In the genomic region with DNA sequence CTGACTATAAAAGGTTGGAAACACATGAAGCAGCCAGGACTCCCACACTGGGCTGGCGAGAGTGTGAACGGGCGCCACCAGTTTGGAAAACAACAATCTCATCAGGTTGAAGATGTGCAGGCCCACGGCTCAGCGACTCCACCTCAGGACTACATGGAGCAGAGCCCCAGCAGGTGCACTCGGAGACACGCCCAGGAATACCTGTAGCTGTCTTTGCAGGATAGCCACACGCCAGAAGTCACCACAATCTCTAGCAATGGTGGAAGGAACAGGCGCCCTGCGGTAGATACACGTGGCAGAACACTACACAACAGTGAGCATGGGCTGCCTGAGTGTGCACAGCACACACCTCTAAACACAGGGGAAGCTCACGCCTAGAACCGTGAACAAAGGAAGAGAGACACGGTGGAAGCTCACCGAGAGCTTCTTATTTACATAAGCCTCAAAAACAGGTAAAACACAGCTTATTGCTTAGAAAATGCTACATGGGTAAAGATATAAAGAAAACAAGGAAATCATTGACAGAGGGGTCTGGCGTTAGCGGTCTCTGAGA, we compare ENCODE assay signal across 26 cellular contexts. TPM values are rescaled to one million over a fixed set of nuclear protein-coding genes. Genes with fewer than 3 reads are reported as not detected.
A peak's percentile ranks its signal among the peaks of the same experiment; 100 is the strongest.
DNase-seq lines count a peak whose midpoint lies in the region; FAIRE-seq and TF ChIP-seq lines count a peak whose summit lies in the region.
"Had no signal": no experiment of that assay in that cellular context is flagged by ENCODE, and none has a peak within 500 bp of the region (broad histone marks: within the 10 kb centered on the region; RNA-seq: fewer than 3 reads in every experiment).

No MANE protein-coding gene starts in this region.

- no CpG with 5 or more reads among the region's 17 CpGs for WGBS in H9 (ENCODE audit: extremely low coverage, insufficient read length, low lambda C conversion rate)
- 31% methylated on average over 17 of the region's 17 CpGs; no CpG with 5 or more reads in 1 of the 2 experiments for whole genome bisulfite sequencing in H1 (ENCODE audit: extremely low coverage in 1 of 2, insufficient coverage in 1 of 2, insufficient read length in 1 of 2, insufficient replicate concordance in 2 of 2, low coverage in 1 of 2, low lambda C conversion rate in 2 of 2, missing lambda C conversion rate in 1 of 2), 2 experiments
- WGBS in mesendoderm (ENCODE audit: extremely low coverage, insufficient coverage, low lambda C conversion rate): no CpG with 5 or more reads among the region's 17 CpGs

- no peaks in the 10 kb centered on the region for H3F3A ChIP-seq in PC-9 (ENCODE audit: insufficient read depth, low read depth)

- no peak for TF ChIP-seq POLR2A in H1 (IDR thresholded peaks at IDR 0.05; ENCODE audit: control extremely low read depth in 1 of 2, low read depth in 2 of 2, low read length in 2 of 2)

- no peak overlapping the region for H3T11ph ChIP-seq in H9 (ENCODE audit: low read length)

- H3K4me1 ChIP-seq in H9 (ENCODE audit: insufficient read depth, low read length) (peaks cover 4% of the 10 kb centered on the region; the same call in 1 of the 2 replicates), H1 (replicated peaks in 1 of 4; ENCODE audit: control insufficient read depth in 3 of 4, insufficient read depth in 4 of 4, low read length in 3 of 4) (peaks cover 0 to 18% (median 3%) of the 10 kb centered on the region in 4 experiments; a peak in 6 of 7 replicates), mesendoderm (ENCODE audit: control insufficient read depth, low read depth, low read length) (peaks cover 4% of the 10 kb centered on the region), PC-9 (replicated peaks; ENCODE audit: insufficient read depth) (no peaks in the 10 kb centered on the region)
- H3K4me1 ChIP-seq in effector memory CD4-positive, alpha-beta T cell (ENCODE audit: control insufficient read depth, insufficient read depth, low read length, poor library complexity, severe bottlenecking): no peaks in the 10 kb centered on the region
- H3K4me1 ChIP-seq: upper lobe of right lung had no signal

- no peak for TF ChIP-seq EP300 in H1 (IDR thresholded peaks at IDR 0.05; ENCODE audit: borderline replicate concordance in 1 of 2, low read depth in 2 of 2, low read length in 2 of 2)

- H4K20me1 ChIP-seq in H9 (ENCODE audit: control insufficient read depth, insufficient read depth, insufficient read length): no peaks in the 10 kb centered on the region
- H4K20me1 ChIP-seq in H1 (replicated peaks in 1 of 2; ENCODE audit: control insufficient read depth in 1 of 2, insufficient read depth in 2 of 2, low read length in 2 of 2): peaks cover 0 to 2% of the 10 kb centered on the region in 2 experiments
- H4K20me1 ChIP-seq in PC-9 (ENCODE audit: insufficient read depth): no peaks in the 10 kb centered on the region

- H3K9me3 ChIP-seq in H9 (ENCODE audit: control insufficient read depth, low read depth, low read length) (no peaks in the 10 kb centered on the region), H1 (ENCODE audit: insufficient read depth in 2 of 2, low read depth in 1 of 2, low read length in 1 of 2) (no peaks in the 10 kb centered on the region), PC-9 (ENCODE audit: insufficient read depth, low read depth) (no peaks in the 10 kb centered on the region)
- no peaks in the 10 kb centered on the region for H3K9me3 ChIP-seq in effector memory CD4-positive, alpha-beta T cell (ENCODE audit: control insufficient read depth, low read length)
- H3K9me3 ChIP-seq: upper lobe of right lung had no signal

- H2BK15ac ChIP-seq in H9 (ENCODE audit: low read depth, low read length) (no peak overlapping the region), H1 (ENCODE audit: low read length) (no peak overlapping the region), mesendoderm (replicated peaks; ENCODE audit: low read depth) (no peak overlapping the region)

- H2BK20ac ChIP-seq in H9 (ENCODE audit: low read depth, low read length, poor library complexity, severe bottlenecking) (no peak overlapping the region), H1 (ENCODE audit: low read length) (no peak overlapping the region)

- CTCF ChIA-PET in H1 (lab: Charles Lee; ENCODE audit: partially characterized antibody): interaction anchor here (0.9 to 1.5 kb wide), 3 partner anchors 9 to 35 kb away, joined by 3 to 4 read pairs (median 3); no protein-coding TSS in a partner anchor
- CTCF ChIA-PET in PC-9 (lab: Charles Lee): no interaction called here

- H3K4ac ChIP-seq in H9 (ENCODE audit: low read depth, low read length) (no peak overlapping the region), H1 (replicated peaks; ENCODE audit: insufficient read length, low read depth, low read length) (no peak overlapping the region), mesendoderm (ENCODE audit: low read depth, low read length) (no peak overlapping the region)

- H3K9ac ChIP-seq in H9 (ENCODE audit: extremely low read depth, insufficient read length, low read length) (no peak overlapping the region), H1 (replicated peaks in 1 of 4; ENCODE audit: extremely low read depth in 1 of 4, low read depth in 3 of 4, low read length in 3 of 4) (no peak overlapping the region), mesendoderm (ENCODE audit: low read length) (no peak overlapping the region)

- no peak overlapping the region for H3K27ac ChIP-seq in H9 (ENCODE audit: insufficient read length, low read depth, low read length)
- H3K27ac ChIP-seq in H1 (ENCODE audit: low read depth, low read length): no peak overlapping the region
- H3K27ac ChIP-seq in mesendoderm (ENCODE audit: low read depth, low read length): no peak overlapping the region
- no peak overlapping the region for H3K27ac ChIP-seq in effector memory CD4-positive, alpha-beta T cell (ENCODE audit: insufficient read depth, low read length, poor library complexity, severe bottlenecking)
- no peak overlapping the region for H3K27ac ChIP-seq in PC-9
- H3K27ac ChIP-seq: upper lobe of right lung had no signal

- H4K8ac ChIP-seq in H9 (replicated peaks; ENCODE audit: insufficient read length, low read depth, low read length): no peak overlapping the region
- peak overlapping the region; percentile 9; the same call in 1 of the 2 replicates for H4K8ac ChIP-seq in H1 (ENCODE audit: extremely low read depth, insufficient read depth, low read length)
- no peak overlapping the region for H4K8ac ChIP-seq in mesendoderm (ENCODE audit: low read depth, low read length)

- H4K5ac ChIP-seq in H9 (ENCODE audit: insufficient read length, low read depth, low read length) (no peak overlapping the region), H1 (ENCODE audit: insufficient read length, low read depth, low read length) (no peak overlapping the region), mesendoderm (ENCODE audit: low read length) (no peak overlapping the region)

- no peak overlapping the region for H3K18ac ChIP-seq in H9 (ENCODE audit: insufficient read length, low read depth, low read length)
- no peak overlapping the region for H3K18ac ChIP-seq in H1 (ENCODE audit: extremely low read depth, low read length)
- no peak overlapping the region for H3K18ac ChIP-seq in mesendoderm (ENCODE audit: low read length)

- BruUV-seq in PC-9 (replicated peaks; lab: Mats Ljungman, UMichigan): no TSS peak

- H4K91ac ChIP-seq in H9 (ENCODE audit: insufficient read length, low read depth, low read length) (no peak overlapping the region), H1 (replicated peaks; ENCODE audit: insufficient read length, low read length) (no peak overlapping the region)

- POLR2A ChIA-PET in H1 (lab: Charles Lee; ENCODE audit: partially characterized antibody) (interaction anchor here (1.5 kb wide), 1 partner anchor 29 kb away, joined by 6 read pairs; the partner anchor contains the start of gene RPS6KA2), PC-9 (lab: Charles Lee; ENCODE audit: unreplicated experiment) (no interaction called here)

- H3K79me1 ChIP-seq in H9 (ENCODE audit: insufficient read depth, low read depth, low read length, poor library complexity, severe bottlenecking) (no peaks in the 10 kb centered on the region), H1 (ENCODE audit: low read depth, low read length) (no peaks in the 10 kb centered on the region), mesendoderm (ENCODE audit: low read length) (no peaks in the 10 kb centered on the region)

- FAIRE-seq in H1 (lab: Jason Lieb, UNC): no peak
- FAIRE-seq: GM12892, K562 had no signal

- peak; percentile 20 for DNase-seq in COLO668 (lab: John Stamatoyannopoulos, UW; ENCODE audit: unreplicated experiment)
- no peak for DNase-seq in H9
- DNase-seq in H1 (ENCODE audit: low read depth in 1 of 2, low spot score in 2 of 2): no peak
- DNase-seq in mesendoderm: no peak
- DNase-seq in effector memory CD4-positive, alpha-beta T cell: no peak
- DNase-seq in EL: no peak
- no peak for DNase-seq in PC-9
- DNase-seq in DMS79 treated with DMSO at 0.1 percent for 48 hours (lab: John Stamatoyannopoulos, UW): no peak
- DNase-seq: ACHN; activated CD4-positive, alpha-beta T cell treated with anti-CD3 and anti-CD28 coated beads, Interleukin-2, amount 10 ng/mL, durations not matched to agents 7 days and 5 days; activated CD8-positive, alpha-beta memory T cell treated with anti-CD3 and anti-CD28 coated beads, Interleukin-2, amount 10 ng/mL, durations not matched to agents 7 days and 5 days; activated naive CD4-positive, alpha-beta T cell treated with Interleukin-2 at 50 U/mL for 16 hours; activated T-cell treated with anti-CD3 and anti-CD28 coated beads, Interleukin-2, amount 50 U/mL, for 72 hours; hypothalamus; NCI-H1105; NCI-H2081; PC-3; right cardiac atrium; Right ventricle myocardium superior; stimulated activated CD4-positive, alpha-beta T cell treated with anti-CD3 and anti-CD28 coated beads, Interleukin-12 subunit alpha, Interleukin-12 subunit beta, amount 100 ng/mL, for 4 hours; stimulated activated CD4-positive, alpha-beta T cell treated with anti-CD3 and anti-CD28 coated beads, Interleukin-4, amount 100 ng/mL, for 24 hours; upper lobe of right lung had no signal

- H3K4me2 ChIP-seq in H9 (ENCODE audit: insufficient read depth, insufficient read length, low read length): peak overlapping the region; percentile 74
- H3K4me2 ChIP-seq in H1 (ENCODE audit: insufficient read depth in 1 of 2, low read depth in 2 of 2, low read length in 2 of 2): peak overlapping the region; percentile 72 to 98
- H3K4me2 ChIP-seq in mesendoderm (ENCODE audit: low read length): peak overlapping the region; percentile 50
- no peak overlapping the region for H3K4me2 ChIP-seq in PC-9

- H3K23ac ChIP-seq in H9 (ENCODE audit: insufficient read length, low read depth, low read length) (no peak overlapping the region), H1 (ENCODE audit: insufficient read length) (no peak overlapping the region), mesendoderm (ENCODE audit: low read length) (no peak overlapping the region)

- H3K56ac ChIP-seq in H9 (ENCODE audit: insufficient read length, low read depth, low read length) (no peak overlapping the region), H1 (replicated peaks; ENCODE audit: insufficient read length, low read depth, low read length) (no peak overlapping the region), mesendoderm (ENCODE audit: low read length) (no peak overlapping the region)

- no peaks in the 10 kb centered on the region for H3K23me2 ChIP-seq in H9 (ENCODE audit: insufficient read length, low read depth, low read length, poor library complexity, severe bottlenecking)
- H3K23me2 ChIP-seq in H1 (ENCODE audit: low read depth, low read length): peaks cover 8% of the 10 kb centered on the region

- no peaks in the 10 kb centered on the region for H3K79me2 ChIP-seq in H9 (ENCODE audit: insufficient read depth, low read length)
- no peaks in the 10 kb centered on the region for H3K79me2 ChIP-seq in H1 (ENCODE audit: control insufficient read depth in 1 of 2, insufficient read depth in 2 of 2, low read length in 2 of 2)
- H3K79me2 ChIP-seq in mesendoderm (ENCODE audit: control insufficient read depth, insufficient read depth, low read length): no peaks in the 10 kb centered on the region
- no peaks in the 10 kb centered on the region for H3K79me2 ChIP-seq in PC-9 (ENCODE audit: low read depth)

- H3K27ac Mint-ChIP-seq in H9: no peak overlapping the region
- H3K27ac Mint-ChIP-seq: activated CD4-positive, alpha-beta T cell treated with anti-CD3 and anti-CD28 coated beads, Interleukin-2, amount 10 ng/mL, durations not matched to agents 7 days and 5 days; activated CD8-positive, alpha-beta memory T cell treated with anti-CD3 and anti-CD28 coated beads, Interleukin-2, amount 10 ng/mL, durations not matched to agents 7 days and 5 days; activated T-cell treated with anti-CD3 and anti-CD28 coated beads, Interleukin-2, amount 50 U/mL, for 72 hours; stimulated activated effector memory CD8-positive, alpha-beta T cell treated with anti-CD3 and anti-CD28 coated beads, Interleukin-12 subunit alpha, Interleukin-12 subunit beta, amount 100 ng/mL, for 72 hours had no signal

- peaks cover 3% of the 10 kb centered on the region; the same call in 1 of the 2 replicates for H3K27me3 ChIP-seq in H9 (ENCODE audit: insufficient read depth, low read length)
- peaks cover 0 to 27% (median 14%) of the 10 kb centered on the region in 4 experiments; a peak in 6 of 7 replicates for H3K27me3 ChIP-seq in H1 (replicated peaks in 1 of 4; ENCODE audit: control insufficient read depth in 3 of 4, extremely low read depth in 1 of 4, insufficient read depth in 3 of 4, low read length in 3 of 4)
- no peaks in the 10 kb centered on the region for H3K27me3 ChIP-seq in mesendoderm (ENCODE audit: insufficient read depth, low read length, poor library complexity)
- no peaks in the 10 kb centered on the region for H3K27me3 ChIP-seq in effector memory CD4-positive, alpha-beta T cell (replicated peaks; ENCODE audit: control insufficient read depth, insufficient read depth, low read length, poor library complexity, severe bottlenecking)
- H3K27me3 ChIP-seq in PC-9 (ENCODE audit: insufficient read depth, low read depth): 0 out of 2 replicates have a peak, but pooled peaks cover 20% of the 10 kb centered on the region
- H3K27me3 ChIP-seq: upper lobe of right lung had no signal

- H3K4me1 Mint-ChIP-seq in H9: peaks cover 2 to 15% of the 10 kb centered on the region in 2 experiments
- H3K4me1 Mint-ChIP-seq: stimulated activated effector memory CD8-positive, alpha-beta T cell treated with anti-CD3 and anti-CD28 coated beads, Interleukin-12 subunit alpha, Interleukin-12 subunit beta, amount 100 ng/mL, for 72 hours had no signal

- H3K36me3 ChIP-seq in H1 (ENCODE audit: control insufficient read depth in 2 of 4, insufficient read depth in 4 of 4, low read length in 3 of 4) (no peaks in the 10 kb centered on the region), mesendoderm (ENCODE audit: control insufficient read depth, insufficient read depth, low read length) (no peaks in the 10 kb centered on the region), PC-9 (ENCODE audit: low read depth) (no peaks in the 10 kb centered on the region)
- no peaks in the 10 kb centered on the region for H3K36me3 ChIP-seq in effector memory CD4-positive, alpha-beta T cell (ENCODE audit: control insufficient read depth, insufficient read depth, low read length)
- H3K36me3 ChIP-seq: upper lobe of right lung had no signal

- no peak overlapping the region for H2AK5ac ChIP-seq in H9 (ENCODE audit: insufficient read length, low read length)
- no peak overlapping the region for H2AK5ac ChIP-seq in H1 (ENCODE audit: low read depth, low read length)
- no peak overlapping the region for H2AK5ac ChIP-seq in mesendoderm (ENCODE audit: low read length)

- H3K9me3 Mint-ChIP-seq in H9: no peaks in the 10 kb centered on the region
- H3K9me3 Mint-ChIP-seq: activated CD4-positive, alpha-beta T cell treated with anti-CD3 and anti-CD28 coated beads, Interleukin-2, amount 10 ng/mL, durations not matched to agents 7 days and 5 days; activated T-cell treated with anti-CD3 and anti-CD28 coated beads, Interleukin-2, amount 50 U/mL, for 72 hours; neural crest cell; stimulated activated effector memory CD8-positive, alpha-beta T cell treated with anti-CD3 and anti-CD28 coated beads, Interleukin-12 subunit alpha, Interleukin-12 subunit beta, amount 100 ng/mL, for 72 hours had no signal

- no peaks in the 10 kb centered on the region for H3K9me2 ChIP-seq in PC-9 (ENCODE audit: insufficient read depth)

- intact Hi-C loops in PC-9 (cut with micrococcal nuclease; ENCODE audit: unreplicated experiment): no loop called here

- H2BK5ac ChIP-seq in H9 (ENCODE audit: insufficient read length, low read length): no peak overlapping the region
- H2BK5ac ChIP-seq in H1 (ENCODE audit: low read depth, low read length): no peak overlapping the region
- H2BK5ac ChIP-seq in mesendoderm (ENCODE audit: low read length): no peak overlapping the region

- TF ChIP-seq CTCF in H9 (conservative IDR thresholded peaks at IDR 0.05): no peak
- no peak for TF ChIP-seq CTCF in H1 (IDR thresholded peaks at IDR 0.05; ENCODE audit: control extremely low read depth in 1 of 3, insufficient read depth in 1 of 3, low read depth in 1 of 3, low read length in 3 of 3)
- no peak for TF ChIP-seq CTCF in PC-9 (conservative IDR thresholded peaks at IDR 0.05)

- no peak overlapping the region for H2BK120ac ChIP-seq in H9 (ENCODE audit: low read depth, low read length, poor library complexity, severe bottlenecking)
- no peak overlapping the region for H2BK120ac ChIP-seq in H1 (replicated peaks; ENCODE audit: low read depth, low read length)
- H2BK120ac ChIP-seq in mesendoderm (ENCODE audit: low read depth, low read length): no peak overlapping the region

- H2AFZ ChIP-seq in H9 (ENCODE audit: low read length) (no peak overlapping the region), H1 (ENCODE audit: low read length) (no peak overlapping the region; the same call in 1 of the 2 replicates), PC-9 (no peak overlapping the region)

- H3K4me3 ChIP-seq in H1 (ENCODE audit: extremely low read depth in 1 of 4, insufficient read depth in 2 of 4, low read depth in 3 of 4, low read length in 4 of 4) (peak overlapping the region; percentile 28 to 70 (median 60); a peak in 7 of 8 replicates), mesendoderm (ENCODE audit: low read length) (no peak overlapping the region), PC-9 (no peak overlapping the region)
- no peak overlapping the region for H3K4me3 ChIP-seq in effector memory CD4-positive, alpha-beta T cell (ENCODE audit: insufficient read depth, low read depth, low read length, poor library complexity, severe bottlenecking)
- H3K4me3 ChIP-seq: K562, upper lobe of right lung had no signal

- H3K14ac ChIP-seq in H9 (ENCODE audit: insufficient read depth, low read length) (no peak overlapping the region), H1 (ENCODE audit: insufficient read length) (no peak overlapping the region)

- H2BK12ac ChIP-seq in H9 (ENCODE audit: insufficient read length, low read depth, low read length) (no peak overlapping the region), H1 (ENCODE audit: low read depth, low read length) (peak overlapping the region; percentile 50; the same call in 1 of the 2 replicates)

- peaks cover 8% of the 10 kb centered on the region for H3K27me3 Mint-ChIP-seq in H9 (ENCODE audit: low read depth)

- no peaks in the 10 kb centered on the region for H3K36me3 Mint-ChIP-seq in H9 (ENCODE audit: insufficient read depth in 1 of 3, low read depth in 3 of 3)
- H3K36me3 Mint-ChIP-seq: activated CD8-positive, alpha-beta memory T cell treated with anti-CD3 and anti-CD28 coated beads, Interleukin-2, amount 10 ng/mL, durations not matched to agents 7 days and 5 days; stimulated activated effector memory CD8-positive, alpha-beta T cell treated with anti-CD3 and anti-CD28 coated beads, Interleukin-12 subunit alpha, Interleukin-12 subunit beta, amount 100 ng/mL, for 72 hours had no signal

- no peak for TF ChIP-seq RAD21 in H1 (IDR thresholded peaks at IDR 0.05 in 1 of 2, conservative IDR thresholded peaks at IDR 0.05 in 1 of 2; ENCODE audit: low read depth in 2 of 2, low read length in 2 of 2)

- no peak overlapping the region for H3K4me3 Mint-ChIP-seq in H9
- H3K4me3 Mint-ChIP-seq: activated CD4-positive, alpha-beta T cell treated with anti-CD3 and anti-CD28 coated beads, Interleukin-2, amount 10 ng/mL, durations not matched to agents 7 days and 5 days; activated CD8-positive, alpha-beta memory T cell treated with anti-CD3 and anti-CD28 coated beads, Interleukin-2, amount 10 ng/mL, durations not matched to agents 7 days and 5 days; neural crest cell had no signal

RNA-seq across cellular contexts. Expression of gene RPS6KA2, which starts 28.7 kb away (rescaled TPM):
- total RNA-seq in H9 (2021): 10.4 and 12.3 TPM in 2 replicates
- total RNA-seq in H1 (2021; fragmentation: NEBNext Ultra II Directional; extraction: Animal tissue kit (Norgen Biotek cat#: 25700)): 24.4 and 25.7 TPM in 2 replicates
- 8.8 and 13.8 TPM in 2 replicates for polyA plus RNA-seq in H1 (2011; rRNA removed)
- polyA plus RNA-seq in H1 (2011; cell fraction: cytosol; rRNA removed): 12.1 TPM
- polyA plus RNA-seq in H1 (2011; cell fraction: nucleus; rRNA removed): 22.2 TPM
- polyA plus RNA-seq in H1 (2012, experiment 1 of 2): 12.7 to 16.1 TPM (median 13.3 TPM) in 4 replicates
- 7.8 TPM for polyA plus RNA-seq in H1 (2012, experiment 2 of 2)
- 9.1 TPM for polyA plus RNA-seq in H1 (2013, experiment 1 of 2)
- 8.6 TPM for polyA plus RNA-seq in H1 (2013, experiment 2 of 2)
- polyA minus RNA-seq in H1 (2011; rRNA and poly(A)+ RNA removed): 22.4 and 29.4 TPM in 2 replicates
- polyA minus RNA-seq in H1 (2011; cell fraction: cytosol; rRNA and poly(A)+ RNA removed): 9.8 TPM
- 37.0 TPM for polyA minus RNA-seq in H1 (2011; cell fraction: nucleus; rRNA and poly(A)+ RNA removed)
- polyA plus RNA-seq in mesendoderm (2013, experiment 1 of 2): 7.5 TPM
- polyA plus RNA-seq in mesendoderm (2013, experiment 2 of 2): 6.9 TPM
- 18.5 and 20.6 TPM in 2 replicates for total RNA-seq in PC-9 (2021)

Comparison
In these comparisons a context has a peak if more than half of its experiments do, and no peak if none do; other contexts are left out.
1. H3K4me3 ChIP-seq: peak in H1 (4 of 4); none in mesendoderm (single experiment), effector memory CD4-positive, alpha-beta T cell (single experiment) and PC-9 (single experiment).